26 cellular contexts compared by ENCODE assay signal in genomic region chr7:16900212-16900768, GRCh38. TPM values are rescaled to one million over a fixed set of nuclear protein-coding genes. Genes with fewer than 3 reads are reported as not detected.
A peak's percentile ranks its signal among the peaks of the same experiment; 100 is the strongest.
DNase-seq lines count a peak whose midpoint lies in the region; ATAC-seq, FAIRE-seq and TF ChIP-seq lines count a peak whose summit lies in the region.
"Had no signal": no experiment of that assay in that cellular context is flagged by ENCODE, and none has a peak within 500 bp of the region (broad histone marks: within the 10 kb centered on the region; RNA-seq: fewer than 3 reads in every experiment).

No MANE protein-coding gene starts in this region.

- H3K9me3 ChIP-seq in Panc1 (ENCODE audit: control insufficient read depth, insufficient read depth, low read depth, low read length) (peaks cover 3% of the 10 kb centered on the region; the same call in 1 of the 2 replicates), trophoblast cell (ENCODE audit: insufficient read depth, low read depth, low read length) (no peaks in the 10 kb centered on the region), OCI-LY7 (ENCODE audit: low read length) (no peaks in the 10 kb centered on the region)
- H3K9me3 ChIP-seq: HAP-1 had no signal

- H3K79me2 ChIP-seq in trophoblast cell (ENCODE audit: control insufficient read depth, insufficient read depth, low read length, poor library complexity) (no peaks in the 10 kb centered on the region), OCI-LY7 (ENCODE audit: insufficient read depth, low read depth, low read length) (no peaks in the 10 kb centered on the region)

- H4K20me1 ChIP-seq in OCI-LY7 (ENCODE audit: insufficient read depth, low read length): no peaks in the 10 kb centered on the region

- no peak overlapping the region for H3K4ac ChIP-seq in trophoblast cell (ENCODE audit: low read depth, low read length)

- H2BK12ac ChIP-seq in trophoblast cell (ENCODE audit: low read length): no peak overlapping the region

- H4K12ac ChIP-seq in trophoblast cell (ENCODE audit: low read depth, low read length): no peak overlapping the region

- no CpG with 5 or more reads among the region's 4 CpGs for WGBS in trophoblast cell (ENCODE audit: extremely low coverage, insufficient coverage, insufficient read length)

- intact Hi-C loops in Panc1 (cut with micrococcal nuclease; ENCODE audit: unreplicated experiment) (no loop called here), OCI-LY7 (cut with micrococcal nuclease; ENCODE audit: unreplicated experiment) (no loop called here)

- ATAC-seq in Panc1: no peak
- ATAC-seq: CD8-positive, alpha-beta T cell had no signal

- FAIRE-seq in bronchial epithelial cell (lab: Jason Lieb, UNC): no peak
- FAIRE-seq: GM12892 had no signal

- H4K91ac ChIP-seq in trophoblast cell (ENCODE audit: low read depth, low read length): no peak overlapping the region

- TF ChIP-seq CTCF in Panc1 (IDR thresholded peaks at IDR 0.05): no peak
- TF ChIP-seq CTCF in bronchial epithelial cell (IDR thresholded peaks at IDR 0.05; ENCODE audit: insufficient read depth, low read length, severe bottlenecking): no peak
- no peak for TF ChIP-seq CTCF in OCI-LY7 (conservative IDR thresholded peaks at IDR 0.05; ENCODE audit: low read length)

- H3K36me3 ChIP-seq in Panc1 (ENCODE audit: control insufficient read depth, insufficient read depth, low read length) (no peaks in the 10 kb centered on the region), bronchial epithelial cell (ENCODE audit: control insufficient read depth, insufficient read depth, low read length) (no peaks in the 10 kb centered on the region), trophoblast cell (ENCODE audit: control insufficient read depth in 1 of 2, insufficient read depth in 2 of 2, low read length in 2 of 2) (no peaks in the 10 kb centered on the region), OCI-LY7 (ENCODE audit: insufficient read depth, low read length) (no peaks in the 10 kb centered on the region)
- H3K36me3 ChIP-seq: HAP-1 had no signal

- no peak overlapping the region for H3K9ac ChIP-seq in trophoblast cell (ENCODE audit: low read length)
- H3K9ac ChIP-seq: GM23248 had no signal

- no peak overlapping the region for H3K4me3 ChIP-seq in Panc1 (ENCODE audit: low read depth in 2 of 2, low read length in 2 of 2)
- no peak overlapping the region for H3K4me3 ChIP-seq in bronchial epithelial cell (ENCODE audit: low read depth, low read length)
- H3K4me3 ChIP-seq in trophoblast cell (ENCODE audit: low read depth, low read length): no peak overlapping the region
- no peak overlapping the region for H3K4me3 ChIP-seq in OCI-LY7 (ENCODE audit: low read depth, low read length, poor library complexity, severe bottlenecking)
- H3K4me3 ChIP-seq: GM23248, HAP-1, SK-N-MC had no signal

- no peak overlapping the region for H2BK120ac ChIP-seq in trophoblast cell (ENCODE audit: insufficient read depth, low read length, poor library complexity)

- DNase-seq in SIG-M5 treated with dmso at 0.1 percent for 504 hours (lab: John Stamatoyannopoulos, UW; ENCODE audit: unreplicated experiment) (peak; percentile 16), SIG-M5 (lab: John Stamatoyannopoulos, UW) (no peak), Panc1 (ENCODE audit: low read depth, low spot score) (no peak), bronchial epithelial cell (ENCODE audit: low read depth) (peak; percentile 86), trophoblast cell (no peak), OCI-LY7 (ENCODE audit: low spot score) (no peak)
- DNase-seq in effector CD4-positive, alpha-beta T cell: no peak
- no peak for DNase-seq in activated naive CD4-positive, alpha-beta T cell treated with anti-CD3 and anti-CD28 coated beads, Interleukin-2, amount 50 U/mL, for 16 hours
- DNase-seq: 8988T; C1 segment of cervical spinal cord; CD8-positive, alpha-beta T cell; DND-41; GM23248; KG1; NCI-H1092 treated with DMSO at 0.1 percent for 48 hours; NCI-H1436 treated with DMSO at 0.1 percent for 48 hours; NCI-H2029 treated with DMSO at 0.1 percent for 48 hours; NCI-H226; NCI-H510A treated with DMSO at 0.1 percent for 48 hours; NCI-H82; Right ventricle myocardium superior; SW 1271 had no signal

- H4K8ac ChIP-seq in trophoblast cell (ENCODE audit: low read depth, low read length): no peak overlapping the region

- no peak overlapping the region for H3K23ac ChIP-seq in trophoblast cell (ENCODE audit: low read length)

- peaks cover 13% of the 10 kb centered on the region for H3K4me1 ChIP-seq in Panc1 (ENCODE audit: control insufficient read depth, insufficient read depth, low read length)
- peaks cover 3 to 5% of the 10 kb centered on the region in 2 experiments for H3K4me1 ChIP-seq in trophoblast cell (ENCODE audit: control insufficient read depth in 1 of 2, insufficient read depth in 2 of 2, low read length in 2 of 2)
- H3K4me1 ChIP-seq in OCI-LY7 (ENCODE audit: insufficient read depth, low read length, poor library complexity, severe bottlenecking): no peaks in the 10 kb centered on the region

- H3K18ac ChIP-seq in trophoblast cell (ENCODE audit: low read length): no peak overlapping the region

- H2AFZ ChIP-seq in trophoblast cell (ENCODE audit: insufficient read depth, low read length, poor library complexity) (no peak overlapping the region), OCI-LY7 (ENCODE audit: low read length) (no peak overlapping the region)
- H2AFZ ChIP-seq: GM23248 had no signal

- H3K27ac ChIP-seq in Panc1 (ENCODE audit: low read length) (0 out of 2 replicates have a peak overlapping the region, but pooled peaks have one; percentile 10), trophoblast cell (ENCODE audit: low read depth, low read length) (peak overlapping the region; percentile 17), OCI-LY7 (ENCODE audit: low read depth, low read length, poor library complexity, severe bottlenecking) (no peak overlapping the region)
- H3K27ac ChIP-seq: GM23248, SK-N-MC had no signal

- no peaks in the 10 kb centered on the region for H3K79me1 ChIP-seq in trophoblast cell (ENCODE audit: low read length)

- BruUV-seq in Panc1 (replicated peaks; lab: Mats Ljungman, UMichigan): no TSS peak
- BruUV-seq in OCI-LY7 (replicated peaks; lab: Mats Ljungman, UMichigan): no TSS peak

- H3K9me2 ChIP-seq in OCI-LY7 (ENCODE audit: insufficient read depth, low read length): no peaks in the 10 kb centered on the region

- no peak overlapping the region for H2BK5ac ChIP-seq in trophoblast cell (ENCODE audit: low read depth, low read length, poor library complexity)

- no peak overlapping the region for H3K14ac ChIP-seq in trophoblast cell (ENCODE audit: low read length)

- H3K27me3 ChIP-seq in Panc1 (ENCODE audit: control insufficient read depth, insufficient read depth, low read length) (no peaks in the 10 kb centered on the region), bronchial epithelial cell (ENCODE audit: control insufficient read depth, insufficient read depth, low read length) (no peaks in the 10 kb centered on the region), trophoblast cell (ENCODE audit: insufficient read depth, low read length) (no peaks in the 10 kb centered on the region)

- POLR2A ChIA-PET in Panc1 (lab: Charles Lee): no interaction called here
- POLR2A ChIA-PET in OCI-LY7 (lab: Charles Lee): no interaction called here

- H2AK5ac ChIP-seq in trophoblast cell (ENCODE audit: low read length): no peak overlapping the region

- H3K4me2 ChIP-seq in trophoblast cell (ENCODE audit: low read length): no peak overlapping the region
- H3K4me2 ChIP-seq in OCI-LY7 (ENCODE audit: low read length): no peak overlapping the region

- CTCF ChIA-PET in Panc1 (lab: Charles Lee) (no interaction called here), OCI-LY7 (lab: Charles Lee; ENCODE audit: unreplicated experiment) (no interaction called here)

- in situ Hi-C loops in Panc1 (cut with HindIII; ENCODE audit: low pct_unique_long_range_greater_than_20kb, low sequenced_read_pairs): no loop called here

RNA-seq across cellular contexts. Expression of gene AGR3, which starts 18.5 kb away (rescaled TPM):
- total RNA-seq in Panc1 (2021; ENCODE audit: unreplicated experiment) (not detected), bronchial epithelial cell (not detected in 2 replicates), OCI-LY7 (2022) (not detected in 2 replicates)
- not detected for polyA plus RNA-seq in Panc1 (2012; ENCODE audit: insufficient read length)
- 0.12 TPM in 1 of 2 replicates, not detected in the other for polyA plus RNA-seq in trophoblast cell (2013)
- total RNA-seq in OCI-LY7 (2014; rRNA removed; shearing (Covaris generic)): not detected in 2 replicates
- total RNA-seq: CD8-positive, alpha-beta T cell; G401; GM23248; Right ventricle myocardium superior had no signal
- polyA plus RNA-seq: GM23248 had no signal

Comparison
In these comparisons a context has a peak if more than half of its experiments do, and no peak if none do; other contexts are left out.
1. DNase-seq: peak in SIG-M5 treated with dmso at 0.1 percent for 504 hours (single experiment) and bronchial epithelial cell (single experiment); none in SIG-M5 (single experiment), Panc1 (single experiment), trophoblast cell (0 of 2), effector CD4-positive, alpha-beta T cell (single experiment), OCI-LY7 (single experiment) and activated naive CD4-positive, alpha-beta T cell treated with anti-CD3 and anti-CD28 coated beads, Interleukin-2, amount 50 U/mL, for 16 hours (single experiment).